19 cellular contexts compared by ENCODE assay signal in genomic region chr12:90695415-90695814, GRCh38.
DNase-seq lines count a peak whose midpoint lies in the region; ATAC-seq, FAIRE-seq and TF ChIP-seq lines count a peak whose summit lies in the region.
"Had no signal": no experiment of that assay in that cellular context is flagged by ENCODE, and none has a peak within 500 bp of the region (broad histone marks: within the 10 kb centered on the region; RNA-seq: fewer than 3 reads in every experiment).

No MANE protein-coding gene starts in this region.

- H3K4me1 Mint-ChIP-seq in CD8-positive, alpha-beta T cell (ENCODE audit: low read depth), result no peaks in the 10 kb centered on the region
- H3K4me1 Mint-ChIP-seq: activated T-helper 17 cell treated with anti-CD3 and anti-CD28 coated beads, Interleukin-2, amount 50 U/mL, for 72 hours had no signal

- no peak overlapping the region for H3K9ac ChIP-seq in keratinocyte (ENCODE audit: control insufficient read depth, extremely low read depth, insufficient read depth, low read length)

- H2AFZ ChIP-seq in keratinocyte (ENCODE audit: control insufficient read depth, low read length), result peak overlapping the region; percentile 66

- dilution Hi-C loops in keratinocyte (cut with MboI; ENCODE audit: extremely low pct_ligation_motif_present, low sequenced_read_pairs), result no loop called here

- POLR2A ChIA-PET in CD8-positive, alpha-beta T cell (lab: Charles Lee), result no interaction called here

- H3K36me3 Mint-ChIP-seq in CD8-positive, alpha-beta T cell, result no peaks in the 10 kb centered on the region
- H3K36me3 Mint-ChIP-seq: natural killer cell treated with Interleukin-12 subunit alpha and Interleukin-12 subunit beta and Interleukin-15 and Interleukin-18, amount 100 ng/mL, for 72 hours had no signal

- no peak for ATAC-seq in CD8-positive, alpha-beta T cell
- ATAC-seq in GM18858 (IDR thresholded peaks at IDR 0.05; ENCODE audit: unreplicated experiment), result no peak
- ATAC-seq: A549; activated T-helper 17 cell treated with anti-CD3 and anti-CD28 coated beads, Interleukin-2, amount 50 U/mL, for 72 hours; natural killer cell treated with Interleukin-12 subunit alpha and Interleukin-12 subunit beta and Interleukin-15 and Interleukin-18, amount 100 ng/mL, for 72 hours had no signal

- CTCF ChIA-PET in CD8-positive, alpha-beta T cell (lab: Charles Lee), result no interaction called here

- no peaks in the 10 kb centered on the region for H3K79me2 ChIP-seq in keratinocyte (ENCODE audit: control insufficient read depth, insufficient read depth, low read length)

- intact Hi-C loops in CD8-positive, alpha-beta T cell (cut with DNase I, micrococcal nuclease), result no loop called here

- H3K36me3 ChIP-seq in bronchial epithelial cell (ENCODE audit: control insufficient read depth, insufficient read depth, low read length) (no peaks in the 10 kb centered on the region), keratinocyte (ENCODE audit: control insufficient read depth in 2 of 2, extremely low read depth in 1 of 2, insufficient read depth in 2 of 2, low read length in 2 of 2) (no peaks in the 10 kb centered on the region)
- no peaks in the 10 kb centered on the region for H3K36me3 ChIP-seq in CD8-positive, alpha-beta T cell (ENCODE audit: insufficient read depth, low read length)

- H3K4me2 ChIP-seq in keratinocyte (ENCODE audit: control insufficient read depth, extremely low read depth, insufficient read depth, low read depth, low read length), result no peak overlapping the region
- H3K4me2 ChIP-seq: A549 had no signal

- H3K9me3 Mint-ChIP-seq in CD8-positive, alpha-beta T cell, result no peaks in the 10 kb centered on the region
- H3K9me3 Mint-ChIP-seq: activated T-helper 17 cell treated with anti-CD3 and anti-CD28 coated beads, Interleukin-2, amount 50 U/mL, for 72 hours; stimulated activated naive CD8-positive, alpha-beta T cell treated with anti-CD3 and anti-CD28 coated beads, Interleukin-15, Interleukin-2, amounts not matched to agents 100 ng/mL and 50 ng/mL, for 24 hours had no signal

- H3K4me3 Mint-ChIP-seq in CD8-positive, alpha-beta T cell, result no peak overlapping the region
- H3K4me3 Mint-ChIP-seq: activated T-helper 17 cell treated with anti-CD3 and anti-CD28 coated beads, Interleukin-2, amount 50 U/mL, for 72 hours; natural killer cell treated with Interleukin-12 subunit alpha and Interleukin-12 subunit beta and Interleukin-15 and Interleukin-18, amount 100 ng/mL, for 72 hours; stimulated activated naive CD8-positive, alpha-beta T cell treated with anti-CD3 and anti-CD28 coated beads, Interleukin-15, Interleukin-2, amounts not matched to agents 100 ng/mL and 50 ng/mL, for 24 hours had no signal

- no peaks in the 10 kb centered on the region for H3K9me1 ChIP-seq in keratinocyte (ENCODE audit: control insufficient read depth, extremely low read depth, insufficient read depth, low read length)

- H3K4me3 ChIP-seq in bronchial epithelial cell (ENCODE audit: low read depth, low read length) (no peak overlapping the region), keratinocyte (ENCODE audit: control insufficient read depth in 2 of 3, extremely low read depth in 1 of 3, insufficient read depth in 2 of 3, low read depth in 1 of 3, low read length in 3 of 3) (no peak overlapping the region)
- no peak overlapping the region for H3K4me3 ChIP-seq in CD8-positive, alpha-beta T cell (ENCODE audit: low read depth, low read length)
- H3K4me3 ChIP-seq: A549, dorsolateral prefrontal cortex, lung had no signal

- TF ChIP-seq CTCF in bronchial epithelial cell (IDR thresholded peaks at IDR 0.05; ENCODE audit: insufficient read depth, low read length, severe bottlenecking), result peak; percentile 11
- peak in 1 of 3 experiments; percentile 18 for TF ChIP-seq CTCF in keratinocyte (optimal IDR thresholded peaks at IDR 0.05 in 1 of 3, IDR thresholded peaks at IDR 0.05 in 1 of 3, conservative IDR thresholded peaks at IDR 0.05 in 1 of 3; ENCODE audit: extremely low read depth in 1 of 3, insufficient read depth in 2 of 3, low read length in 3 of 3)
- no peak for TF ChIP-seq CTCF in CD8-positive, alpha-beta T cell (IDR thresholded peaks at IDR 0.05)

- no peak overlapping the region for H3K27ac ChIP-seq in keratinocyte (ENCODE audit: control insufficient read depth, insufficient read depth, low read length)
- no peak overlapping the region for H3K27ac ChIP-seq in CD8-positive, alpha-beta T cell (ENCODE audit: low read depth, low read length)
- H3K27ac ChIP-seq: A549, dorsolateral prefrontal cortex had no signal

- no peaks in the 10 kb centered on the region for H3K9me3 ChIP-seq in keratinocyte (ENCODE audit: control insufficient read depth, low read depth, low read length)
- H3K9me3 ChIP-seq in CD8-positive, alpha-beta T cell (ENCODE audit: low read length), result no peaks in the 10 kb centered on the region
- H3K9me3 ChIP-seq: A549 had no signal

- no peak overlapping the region for H3K27ac Mint-ChIP-seq in CD8-positive, alpha-beta T cell
- H3K27ac Mint-ChIP-seq: activated T-helper 17 cell treated with anti-CD3 and anti-CD28 coated beads, Interleukin-2, amount 50 U/mL, for 72 hours; natural killer cell treated with Interleukin-12 subunit alpha and Interleukin-12 subunit beta and Interleukin-15 and Interleukin-18, amount 100 ng/mL, for 72 hours; stimulated activated naive CD8-positive, alpha-beta T cell treated with anti-CD3 and anti-CD28 coated beads, Interleukin-15, Interleukin-2, amounts not matched to agents 100 ng/mL and 50 ng/mL, for 24 hours had no signal

- H4K20me1 ChIP-seq in keratinocyte (ENCODE audit: control insufficient read depth, extremely low read depth, insufficient read depth, low read length), result no peaks in the 10 kb centered on the region

- DNase-seq in SIG-M5 treated with dmso at 0.1 percent for 504 hours (lab: John Stamatoyannopoulos, UW; ENCODE audit: unreplicated experiment) (peak; percentile 2), SIG-M5 (lab: John Stamatoyannopoulos, UW) (no peak), NCI-H69 (lab: John Stamatoyannopoulos, UW) (peak; percentile 12), bronchial epithelial cell (ENCODE audit: low read depth) (peak; percentile 37), keratinocyte (ENCODE audit: low read depth, low spot score) (no peak)
- no peak for DNase-seq in CD8-positive, alpha-beta T cell
- no peak for DNase-seq in effector CD4-positive, alpha-beta T cell
- DNase-seq: activated CD8-positive, alpha-beta memory T cell treated with anti-CD3 and anti-CD28 coated beads for 24 hours; dorsolateral prefrontal cortex; KG1; NCI-H146; NCI-H446 had no signal

- H3K4me1 ChIP-seq in keratinocyte (ENCODE audit: control insufficient read depth, extremely low read depth, insufficient read depth, low read length), result no peaks in the 10 kb centered on the region
- no peaks in the 10 kb centered on the region for H3K4me1 ChIP-seq in CD8-positive, alpha-beta T cell (ENCODE audit: insufficient read depth, low read length)
- H3K4me1 ChIP-seq: A549 had no signal

- H3K27me3 ChIP-seq in bronchial epithelial cell (ENCODE audit: control insufficient read depth, insufficient read depth, low read length), result no peaks in the 10 kb centered on the region
- no peaks in the 10 kb centered on the region for H3K27me3 ChIP-seq in keratinocyte (ENCODE audit: control insufficient read depth, extremely low read depth, insufficient read depth, low read length)
- H3K27me3 ChIP-seq in CD8-positive, alpha-beta T cell (ENCODE audit: insufficient read depth, low read length), result no peaks in the 10 kb centered on the region
- H3K27me3 ChIP-seq: dorsolateral prefrontal cortex had no signal

- FAIRE-seq in bronchial epithelial cell (lab: Jason Lieb, UNC) (no peak), keratinocyte (lab: Jason Lieb, UNC) (no peak)
- FAIRE-seq: A549, GM12891 had no signal

- no peaks in the 10 kb centered on the region for H3K27me3 Mint-ChIP-seq in CD8-positive, alpha-beta T cell (ENCODE audit: low read depth)
- H3K27me3 Mint-ChIP-seq: activated T-helper 17 cell treated with anti-CD3 and anti-CD28 coated beads, Interleukin-2, amount 50 U/mL, for 72 hours; natural killer cell treated with Interleukin-12 subunit alpha and Interleukin-12 subunit beta and Interleukin-15 and Interleukin-18, amount 100 ng/mL, for 72 hours; stimulated activated naive CD8-positive, alpha-beta T cell treated with anti-CD3 and anti-CD28 coated beads, Interleukin-15, Interleukin-2, amounts not matched to agents 100 ng/mL and 50 ng/mL, for 24 hours had no signal

Comparison
In these comparisons a context has a peak if more than half of its experiments do, and no peak if none do; other contexts are left out.
1. DNase-seq: peak in SIG-M5 treated with dmso at 0.1 percent for 504 hours (single experiment), NCI-H69 (single experiment) and bronchial epithelial cell (single experiment); none in SIG-M5 (single experiment), keratinocyte (single experiment), CD8-positive, alpha-beta T cell (0 of 7) and effector CD4-positive, alpha-beta T cell (single experiment).